In the genomic region with DNA sequence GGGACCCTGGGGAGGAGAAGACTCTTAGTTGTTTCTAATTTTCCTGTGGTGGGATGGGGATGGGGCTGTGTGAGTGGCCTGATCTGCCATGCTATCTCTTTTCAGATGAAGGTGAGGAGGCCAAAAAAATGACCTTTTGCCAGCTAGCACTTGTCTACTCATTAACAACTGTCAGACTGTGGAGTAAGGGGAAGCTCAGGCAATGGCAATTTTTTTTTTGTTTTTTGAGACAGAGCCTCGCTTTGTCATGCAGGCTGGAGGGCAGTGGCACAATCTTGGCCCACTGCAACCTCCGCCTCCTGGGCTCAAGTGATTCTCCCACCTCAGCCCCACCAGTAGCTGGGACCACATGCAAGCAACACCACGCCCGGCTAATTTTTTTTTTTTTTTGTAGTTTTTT, we compare ENCODE assay signal across 32 cellular contexts.
"Had no signal": no experiment of that assay in that cellular context is flagged by ENCODE, and none has a peak within 500 bp of the region (broad histone marks: within the 10 kb centered on the region; RNA-seq: fewer than 3 reads in every experiment).

No MANE protein-coding gene starts in this region.

- DNase-seq: activated B cell treated with CpG ODN at 0.5 μM for 24 hours; activated CD4-positive, alpha-beta memory T cell treated with anti-CD3 and anti-CD28 coated beads, Interleukin-2, amount 10 ng/mL, durations not matched to agents 7 days and 5 days; activated CD4-positive, alpha-beta T cell treated with anti-CD3 and anti-CD28 coated beads for 4 hours; activated CD4-positive, alpha-beta T cell treated with anti-CD3 and anti-CD28 coated beads, Interleukin-2, amount 10 ng/mL, durations not matched to agents 24 days and 14 days; activated CD4-positive, alpha-beta T cell treated with anti-CD3 and anti-CD28 coated beads, Interleukin-2, amount 50 U/mL, for 48 hours; activated CD4-positive, CD25-positive, alpha-beta regulatory T cell treated with anti-CD3 and anti-CD28 coated beads, Interleukin-2, amount 50 U/mL, for 72 hours; activated CD8-positive, alpha-beta memory T cell treated with anti-CD3 and anti-CD28 coated beads for 24 hours; activated CD8-positive, alpha-beta memory T cell treated with anti-CD3 and anti-CD28 coated beads, Interleukin-2, amount 10 ng/mL, durations not matched to agents 7 days and 5 days; activated CD8-positive, alpha-beta memory T cell treated with anti-CD3 and anti-CD28 coated beads, Interleukin-2, amount 50 U/mL, for 48 hours; activated CD8-positive, alpha-beta T cell treated with anti-CD3 and anti-CD28 coated beads, Interleukin-2, amount 10 ng/mL, durations not matched to agents 7 days and 5 days; activated effector memory CD4-positive, alpha-beta T cell treated with Interleukin-2 at 50 U/mL for 16 hours; activated gamma-delta T cell; activated naive CD4-positive, alpha-beta T cell treated with anti-CD3 and anti-CD28 coated beads, Interleukin-2, amount 10 ng/mL, durations not matched to agents 7 days and 5 days; activated naive CD4-positive, alpha-beta T cell treated with Interleukin-2 at 50 U/mL for 16 hours; activated naive CD8-positive, alpha-beta T cell treated with anti-CD3 and anti-CD28 coated beads, Interleukin-2, amount 10 ng/mL, durations not matched to agents 7 days and 5 days; activated naive CD8-positive, alpha-beta T cell treated with anti-CD3 and anti-CD28 coated beads, Interleukin-2, amount 50 U/mL, for 24 hours; activated T-cell treated with anti-CD3 and anti-CD28 coated beads, Interleukin-2, amount 50 U/mL, for 24 hours; activated T-cell treated with anti-CD3 and anti-CD28 coated beads, Interleukin-2, amount 50 U/mL, for 48 hours; amygdala; anterior cingulate cortex; body of pancreas; brain microvascular endothelial cell; central memory CD4-positive, alpha-beta T cell; T-cell; T-helper 17 cell; T-helper 9 cell had no signal

- H3K4me3 Mint-ChIP-seq: activated B cell treated with CpG ODN at 0.5 μM for 24 hours; activated CD4-positive, alpha-beta memory T cell treated with anti-CD3 and anti-CD28 coated beads, Interleukin-2, amount 10 ng/mL, durations not matched to agents 7 days and 5 days; activated CD4-positive, alpha-beta T cell treated with anti-CD3 and anti-CD28 coated beads, Interleukin-2, amount 10 ng/mL, durations not matched to agents 24 days and 14 days; activated CD8-positive, alpha-beta memory T cell treated with anti-CD3 and anti-CD28 coated beads, Interleukin-2, amount 10 ng/mL, durations not matched to agents 7 days and 5 days; activated CD8-positive, alpha-beta T cell treated with anti-CD3 and anti-CD28 coated beads, Interleukin-2, amount 10 ng/mL, durations not matched to agents 7 days and 5 days; activated naive CD4-positive, alpha-beta T cell treated with anti-CD3 and anti-CD28 coated beads, Interleukin-2, amount 10 ng/mL, durations not matched to agents 7 days and 5 days; activated naive CD4-positive, alpha-beta T cell treated with anti-CD3 and anti-CD28 coated beads, Interleukin-2, amount 50 U/mL, for 24 hours; activated naive CD8-positive, alpha-beta T cell; activated naive CD8-positive, alpha-beta T cell treated with anti-CD3 and anti-CD28 coated beads, Interleukin-2, amount 10 ng/mL, durations not matched to agents 7 days and 5 days; activated naive CD8-positive, alpha-beta T cell treated with anti-CD3 and anti-CD28 coated beads, Interleukin-2, amount 50 U/mL, for 24 hours; activated T-cell treated with anti-CD3 and anti-CD28 coated beads, Interleukin-2, amount 50 U/mL, for 24 hours; T-cell; T-helper 17 cell; T-helper 2 cell treated with Interferon-gamma antibody and Interleukin-4, amounts not matched to agents 5 μg/mL and 100 μg/mL, for 36 hours had no signal

- H3K36me3 ChIP-seq: brain microvascular endothelial cell, breast epithelium had no signal

- H3K27me3 Mint-ChIP-seq: activated B cell treated with CpG ODN at 0.5 μM for 24 hours; activated CD4-positive, alpha-beta memory T cell treated with anti-CD3 and anti-CD28 coated beads, Interleukin-2, amount 10 ng/mL, durations not matched to agents 7 days and 5 days; activated CD4-positive, alpha-beta T cell treated with anti-CD3 and anti-CD28 coated beads, Interleukin-2, amount 10 ng/mL, durations not matched to agents 24 days and 14 days; activated CD8-positive, alpha-beta memory T cell treated with anti-CD3 and anti-CD28 coated beads, Interleukin-2, amount 10 ng/mL, durations not matched to agents 7 days and 5 days; activated naive CD4-positive, alpha-beta T cell treated with anti-CD3 and anti-CD28 coated beads, Interleukin-2, amount 10 ng/mL, durations not matched to agents 7 days and 5 days; activated naive CD4-positive, alpha-beta T cell treated with anti-CD3 and anti-CD28 coated beads, Interleukin-2, amount 50 U/mL, for 24 hours; activated naive CD8-positive, alpha-beta T cell; activated naive CD8-positive, alpha-beta T cell treated with anti-CD3 and anti-CD28 coated beads, Interleukin-2, amount 10 ng/mL, durations not matched to agents 7 days and 5 days; activated naive CD8-positive, alpha-beta T cell treated with anti-CD3 and anti-CD28 coated beads, Interleukin-2, amount 50 U/mL, for 24 hours; T-helper 17 cell had no signal

- H3K27ac Mint-ChIP-seq: activated B cell treated with CpG ODN at 0.5 μM for 24 hours; activated CD4-positive, alpha-beta memory T cell treated with anti-CD3 and anti-CD28 coated beads, Interleukin-2, amount 10 ng/mL, durations not matched to agents 7 days and 5 days; activated CD4-positive, alpha-beta T cell treated with anti-CD3 and anti-CD28 coated beads, Interleukin-2, amount 10 ng/mL, durations not matched to agents 24 days and 14 days; activated CD8-positive, alpha-beta memory T cell treated with anti-CD3 and anti-CD28 coated beads, Interleukin-2, amount 10 ng/mL, durations not matched to agents 7 days and 5 days; activated CD8-positive, alpha-beta T cell treated with anti-CD3 and anti-CD28 coated beads, Interleukin-2, amount 10 ng/mL, durations not matched to agents 7 days and 5 days; activated naive CD4-positive, alpha-beta T cell treated with anti-CD3 and anti-CD28 coated beads, Interleukin-2, amount 10 ng/mL, durations not matched to agents 7 days and 5 days; activated naive CD4-positive, alpha-beta T cell treated with anti-CD3 and anti-CD28 coated beads, Interleukin-2, amount 50 U/mL, for 24 hours; activated naive CD8-positive, alpha-beta T cell; activated naive CD8-positive, alpha-beta T cell treated with anti-CD3 and anti-CD28 coated beads, Interleukin-2, amount 10 ng/mL, durations not matched to agents 7 days and 5 days; activated naive CD8-positive, alpha-beta T cell treated with anti-CD3 and anti-CD28 coated beads, Interleukin-2, amount 50 U/mL, for 24 hours; activated T-cell treated with anti-CD3 and anti-CD28 coated beads, Interleukin-2, amount 50 U/mL, for 24 hours; activated T-helper 2 cell treated with anti-CD3 and anti-CD28 coated beads, Interferon-gamma antibody, Interleukin-2, Interleukin-4, amounts not matched to agents 10 μg/mL and 5 μg/mL and 100 μg/mL, durations not matched to agents 14 hours and 24 hours and 36 hours; T-cell; T-helper 17 cell; T-helper 2 cell treated with Interferon-gamma antibody and Interleukin-4, amounts not matched to agents 5 μg/mL and 100 μg/mL, for 36 hours had no signal

- H3K4me1 Mint-ChIP-seq: activated B cell treated with CpG ODN at 0.5 μM for 24 hours had no signal

- H3K27ac ChIP-seq: body of pancreas, brain microvascular endothelial cell, breast epithelium, VCaP had no signal

- ATAC-seq: activated CD8-positive, alpha-beta memory T cell treated with anti-CD3 and anti-CD28 coated beads, Interleukin-2, amount 10 ng/mL, durations not matched to agents 7 days and 5 days; activated CD8-positive, alpha-beta T cell treated with anti-CD3 and anti-CD28 coated beads, Interleukin-2, amount 10 ng/mL, durations not matched to agents 7 days and 5 days; activated naive CD8-positive, alpha-beta T cell treated with anti-CD3 and anti-CD28 coated beads, Interleukin-2, amount 50 U/mL, for 24 hours; body of pancreas; T-cell; T-helper 17 cell had no signal

- H3K9me3 ChIP-seq: body of pancreas, breast epithelium had no signal

- H3K27me3 ChIP-seq: body of pancreas, brain microvascular endothelial cell, breast epithelium had no signal

- H3K9me3 Mint-ChIP-seq: activated B cell treated with CpG ODN at 0.5 μM for 24 hours; activated CD4-positive, alpha-beta memory T cell treated with anti-CD3 and anti-CD28 coated beads, Interleukin-2, amount 10 ng/mL, durations not matched to agents 7 days and 5 days; activated CD4-positive, alpha-beta T cell treated with anti-CD3 and anti-CD28 coated beads, Interleukin-2, amount 10 ng/mL, durations not matched to agents 24 days and 14 days; activated naive CD4-positive, alpha-beta T cell treated with anti-CD3 and anti-CD28 coated beads, Interleukin-2, amount 10 ng/mL, durations not matched to agents 7 days and 5 days; activated naive CD4-positive, alpha-beta T cell treated with anti-CD3 and anti-CD28 coated beads, Interleukin-2, amount 50 U/mL, for 24 hours; activated naive CD8-positive, alpha-beta T cell treated with anti-CD3 and anti-CD28 coated beads, Interleukin-2, amount 10 ng/mL, durations not matched to agents 7 days and 5 days; activated naive CD8-positive, alpha-beta T cell treated with anti-CD3 and anti-CD28 coated beads, Interleukin-2, amount 50 U/mL, for 24 hours; activated T-cell treated with anti-CD3 and anti-CD28 coated beads, Interleukin-2, amount 50 U/mL, for 24 hours; activated T-helper 2 cell treated with anti-CD3 and anti-CD28 coated beads, Interferon-gamma antibody, Interleukin-2, Interleukin-4, amounts not matched to agents 10 μg/mL and 5 μg/mL and 100 μg/mL, durations not matched to agents 14 hours and 24 hours and 36 hours; T-cell; T-helper 2 cell treated with Interferon-gamma antibody and Interleukin-4, amounts not matched to agents 5 μg/mL and 100 μg/mL, for 36 hours had no signal

- H3K36me3 Mint-ChIP-seq: activated naive CD4-positive, alpha-beta T cell treated with anti-CD3 and anti-CD28 coated beads, Interleukin-2, amount 50 U/mL, for 24 hours had no signal

- H3K4me3 ChIP-seq: body of pancreas, breast epithelium had no signal

- H3K4me1 ChIP-seq: body of pancreas, breast epithelium had no signal
